In genomic region chr10:70137135-70137534, GRCh38 we compare ENCODE assay signal across 1 cellular context.
A peak's percentile ranks its signal among the peaks of the same experiment; 100 is the strongest.
TF ChIP-seq lines count a peak whose summit lies in the region.

No MANE protein-coding gene starts in this region.

TF ChIP-seq in K562, 482 proteins besides CTCF, POLR2A, EP300 and RAD21 (continues in another document):
- TF ChIP-seq NELFE (IDR thresholded peaks at IDR 0.05; ENCODE audit: insufficient read depth, insufficient read length) (no peak), ZNF134 (CRISPR knock-in tag; conservative IDR thresholded peaks at IDR 0.05) (no peak), PHTF2 (CRISPR knock-in tag; IDR thresholded peaks at IDR 0.05) (no peak), TFAP4 (CRISPR knock-in tag; IDR thresholded peaks at IDR 0.05; ENCODE audit: borderline replicate concordance) (no peak), BCL6 (CRISPR knock-in tag; IDR thresholded peaks at IDR 0.05) (no peak), ELK3 (CRISPR knock-in tag; IDR thresholded peaks at IDR 0.05) (no peak), CBX3 (IDR thresholded peaks at IDR 0.05; ENCODE audit: borderline replicate concordance in 1 of 2, low read length in 2 of 2) (peak in 1 of 2 experiments; percentile 94; a peak in 2 of 3 replicates), GABPB1 (CRISPR knock-in tag; IDR thresholded peaks at IDR 0.05) (no peak), ZNF384 (IDR thresholded peaks at IDR 0.05; ENCODE audit: low read depth, low read length) (no peak), CBX1 (IDR thresholded peaks at IDR 0.05; ENCODE audit: low read depth) (no peak), TEAD2 (tag; IDR thresholded peaks at IDR 0.05) (no peak), GABPB2 (CRISPR knock-in tag; conservative IDR thresholded peaks at IDR 0.05) (no peak), ADNP (tag; IDR thresholded peaks at IDR 0.05) (no peak), PPARD (CRISPR knock-in tag; IDR thresholded peaks at IDR 0.05) (no peak), LARP7 (IDR thresholded peaks at IDR 0.05) (no peak), SRF (CRISPR knock-in tag; IDR thresholded peaks at IDR 0.05) (no peak), USF1 (CRISPR knock-in tag; IDR thresholded peaks at IDR 0.05) (peak; percentile 43), NR3C1 (CRISPR knock-in tag; IDR thresholded peaks at IDR 0.05) (no peak), ZNF699 (CRISPR knock-in tag; IDR thresholded peaks at IDR 0.05; ENCODE audit: insufficient replicate concordance) (no peak), ZNF75A (CRISPR knock-in tag; IDR thresholded peaks at IDR 0.05) (no peak), ZNF77 (CRISPR knock-in tag; IDR thresholded peaks at IDR 0.05) (no peak), ETV6 (IDR thresholded peaks at IDR 0.05; ENCODE audit: borderline replicate concordance in 1 of 2, low read depth in 2 of 2, low read length in 1 of 2) (no peak), ETV6 (CRISPR knock-in tag; IDR thresholded peaks at IDR 0.05; ENCODE audit: borderline replicate concordance) (no peak), RBM25 (IDR thresholded peaks at IDR 0.05; ENCODE audit: low read depth, low read length, severe bottlenecking) (no peak), SP2 (IDR thresholded peaks at IDR 0.05; ENCODE audit: extremely low read depth, low read depth, low read length, poor library complexity, severe bottlenecking) (no peak), TRIM24 (IDR thresholded peaks at IDR 0.05) (peak; percentile 71 to 79), POLR2AphosphoS2 (IDR thresholded peaks at IDR 0.05; ENCODE audit: low read length) (no peak), CTBP1 (IDR thresholded peaks at IDR 0.05; ENCODE audit: borderline replicate concordance) (0 out of 2 replicates have a peak, but pooled peaks have one; percentile 5), ESRRA (IDR thresholded peaks at IDR 0.05; ENCODE audit: borderline replicate concordance, low read depth) (no peak), THRA (IDR thresholded peaks at IDR 0.05) (no peak), SP1 (CRISPR knock-in tag; IDR thresholded peaks at IDR 0.05) (no peak), RBM39 (optimal IDR thresholded peaks at IDR 0.05; ENCODE audit: low read depth, low read length) (no peak), PCBP2 (IDR thresholded peaks at IDR 0.05; ENCODE audit: low read depth, low read length, poor library complexity, severe bottlenecking) (no peak), HMG20A (CRISPR knock-in tag; conservative IDR thresholded peaks at IDR 0.05) (no peak), TFAM (CRISPR knock-in tag; conservative IDR thresholded peaks at IDR 0.05) (no peak), MYBL2 (IDR thresholded peaks at IDR 0.05; ENCODE audit: low read depth) (no peak), MYBL2 (CRISPR knock-in tag; IDR thresholded peaks at IDR 0.05; ENCODE audit: borderline replicate concordance) (no peak), ZNF551 (CRISPR knock-in tag; IDR thresholded peaks at IDR 0.05) (no peak), TGIF2 (CRISPR knock-in tag; IDR thresholded peaks at IDR 0.05) (no peak), DIDO1 (tag; IDR thresholded peaks at IDR 0.05; ENCODE audit: low read depth) (no peak), ZFP91 (CRISPR knock-in tag; IDR thresholded peaks at IDR 0.05) (no peak), CHAMP1 (IDR thresholded peaks at IDR 0.05) (peak; percentile 44; the same call in 1 of the 2 replicates), EZH2 (IDR thresholded peaks at IDR 0.05; ENCODE audit: borderline replicate concordance, low read depth, low read length) (no peak), DPF2 (IDR thresholded peaks at IDR 0.05) (peak; percentile 27; the same call in 1 of the 2 replicates), STAT6 (CRISPR knock-in tag; IDR thresholded peaks at IDR 0.05) (no peak), ZBTB17 (CRISPR knock-in tag; IDR thresholded peaks at IDR 0.05) (no peak), ZNF668 (CRISPR knock-in tag; IDR thresholded peaks at IDR 0.05) (no peak), NFE2L1 (tag; IDR thresholded peaks at IDR 0.05; ENCODE audit: borderline replicate concordance, low read depth) (no peak), GATAD2B (IDR thresholded peaks at IDR 0.05; ENCODE audit: borderline replicate concordance) (no peak), CSDE1 (IDR thresholded peaks at IDR 0.05) (no peak), SMAD1 (IDR thresholded peaks at IDR 0.05; ENCODE audit: low read depth, low read length, partially characterized antibody) (no peak), RB1 (IDR thresholded peaks at IDR 0.05; ENCODE audit: low read depth) (no peak), NKRF (IDR thresholded peaks at IDR 0.05; ENCODE audit: borderline replicate concordance) (no peak), SMAD2 (IDR thresholded peaks at IDR 0.05; ENCODE audit: low read depth, low read length) (no peak), CCAR2 (IDR thresholded peaks at IDR 0.05; ENCODE audit: low read depth, low read length) (no peak), ZNF253 (CRISPR knock-in tag; conservative IDR thresholded peaks at IDR 0.05) (no peak), ZNF518B (CRISPR knock-in tag; IDR thresholded peaks at IDR 0.05) (no peak)
